1 cellular context compared by ENCODE assay signal in genomic region chr15:43509002-43509922, GRCh38.
TF ChIP-seq lines count a peak whose summit lies in the region.

No MANE protein-coding gene starts in this region.

TF ChIP-seq in WTC11, 78 proteins besides CTCF, POLR2A, EP300 and RAD21 (continued from another document):
- TF ChIP-seq AR (CRISPR knock-in tag; IDR thresholded peaks at IDR 0.05) (no peak), ZNF423 (CRISPR knock-in tag; IDR thresholded peaks at IDR 0.05) (no peak), PREB (CRISPR knock-in tag; IDR thresholded peaks at IDR 0.05; ENCODE audit: borderline replicate concordance) (no peak), ATF6 (CRISPR knock-in tag; IDR thresholded peaks at IDR 0.05) (no peak), SMAD3 (CRISPR knock-in tag; IDR thresholded peaks at IDR 0.05; ENCODE audit: borderline replicate concordance) (no peak), IRF2 (CRISPR knock-in tag; IDR thresholded peaks at IDR 0.05; ENCODE audit: borderline replicate concordance, low read depth) (no peak), ZNF232 (CRISPR knock-in tag; IDR thresholded peaks at IDR 0.05) (no peak), NR3C1 (CRISPR knock-in tag; conservative IDR thresholded peaks at IDR 0.05; ENCODE audit: low read depth) (no peak), E2F5 (CRISPR knock-in tag; IDR thresholded peaks at IDR 0.05) (no peak), JAZF1 (CRISPR knock-in tag; IDR thresholded peaks at IDR 0.05) (no peak), NR1H2 (CRISPR knock-in tag; IDR thresholded peaks at IDR 0.05) (no peak)
TF ChIP-seq in WTC11: peak in this region for 0.
